In genomic region chr14:100295376-100296105, GRCh38 we compare ENCODE assay signal across 30 cellular contexts. TPM values are rescaled to one million over a fixed set of nuclear protein-coding genes. Genes with fewer than 3 reads are reported as not detected.
DNase-seq lines count a peak whose midpoint lies in the region; ATAC-seq and TF ChIP-seq lines count a peak whose summit lies in the region.
"Had no signal": no experiment of that assay in that cellular context is flagged by ENCODE, and none has a peak within 500 bp of the region (broad histone marks: within the 10 kb centered on the region; RNA-seq: fewer than 3 reads in every experiment).

No MANE protein-coding gene starts in this region.

- H3K27ac ChIP-seq in ascending aorta: peak overlapping the region; percentile 47 to 82
- H3K27ac ChIP-seq in stomach smooth muscle (ENCODE audit: low read length): peak overlapping the region; percentile 37
- H3K27ac ChIP-seq: 22Rv1 had no signal

- H3K9me3 Mint-ChIP-seq in naive B cell: no peaks in the 10 kb centered on the region
- H3K9me3 Mint-ChIP-seq: activated naive CD4-positive, alpha-beta T cell treated with anti-CD3 and anti-CD28 coated beads, Interleukin-2, amount 50 U/mL, for 72 hours; activated T-helper 1 cell treated with anti-CD3 and anti-CD28 coated beads, Interleukin-12 subunit alpha, Interleukin-12 subunit beta, Interleukin-2, Interleukin-4 antibody, amounts not matched to agents 30 ng/mL and 10 ng/mL and 1 ng/mL, durations not matched to agents 14 hours and 24 hours and 36 hours; CD4-positive, alpha-beta memory T cell; central memory CD8-positive, alpha-beta T cell; natural killer cell; T-cell had no signal

- no peaks in the 10 kb centered on the region for H3K9me3 ChIP-seq in ascending aorta
- no peaks in the 10 kb centered on the region for H3K9me3 ChIP-seq in stomach smooth muscle (ENCODE audit: control insufficient read depth in 2 of 2, low read length in 2 of 2)
- H3K9me3 ChIP-seq: tibial artery had no signal

- peaks cover 7 to 18% of the 10 kb centered on the region in 2 donors for H3K4me1 ChIP-seq in ascending aorta
- peaks cover 46% of the 10 kb centered on the region for H3K4me1 ChIP-seq in stomach smooth muscle (ENCODE audit: control insufficient read depth, insufficient read depth, low read length)

- TF ChIP-seq CTCF in ascending aorta (IDR thresholded peaks at IDR 0.05): no peak

- H3K4me1 Mint-ChIP-seq in naive B cell: peaks cover 33 to 50% (median 48%) of the 10 kb centered on the region in 3 donors
- H3K4me1 Mint-ChIP-seq: CD4-positive, alpha-beta memory T cell; central memory CD8-positive, alpha-beta T cell had no signal

- H3K36me3 Mint-ChIP-seq in naive B cell: no peaks in the 10 kb centered on the region
- H3K36me3 Mint-ChIP-seq: activated naive CD4-positive, alpha-beta T cell treated with anti-CD3 and anti-CD28 coated beads, Interleukin-2, amount 50 U/mL, for 72 hours; CD4-positive, alpha-beta memory T cell; natural killer cell; T-cell had no signal

- no peak overlapping the region for H3K4me3 ChIP-seq in ascending aorta
- H3K4me3 ChIP-seq in stomach smooth muscle (ENCODE audit: low read length in 2 of 2): no peak overlapping the region
- H3K4me3 ChIP-seq: tibial artery had no signal

- DNase-seq in activated effector memory CD4-positive, alpha-beta T cell treated with anti-CD3 and anti-CD28 coated beads, Interleukin-2, amount 50 U/mL, for 16 hours: peak; percentile 51
- no peak for DNase-seq in activated effector memory CD4-positive, alpha-beta T cell treated with Interleukin-2 at 50 U/mL for 16 hours
- DNase-seq in ascending aorta (ENCODE audit: low spot score in 2 of 2): no peak
- no peak for DNase-seq in naive B cell
- DNase-seq in activated CD4-positive, alpha-beta T cell treated with anti-CD3 and anti-CD28 coated beads, Interleukin-2, amount 50 U/mL, for 4 hours: no peak
- no peak for DNase-seq in EL
- DNase-seq: activated CD4-positive, alpha-beta T cell treated with anti-CD3 and anti-CD28 coated beads, Interleukin-2, amount 50 U/mL, for 48 hours; activated CD4-positive, CD25-positive, alpha-beta regulatory T cell; CD4-positive, alpha-beta memory T cell; DMS 273 treated with DMSO at 0.1 percent for 48 hours; natural killer cell; NCI-H1105 treated with DMSO at 0.1 percent for 48 hours; NCI-H2081; NCI-H345; NCI-H82; RPMI8226; stimulated activated naive CD4-positive, alpha-beta T cell treated with Interleukin-2 at 50 U/mL for 16 hours; T-cell had no signal

- ATAC-seq in naive B cell (ENCODE audit: low read depth in 2 of 2): no peak
- no peak for ATAC-seq in HG03175 (IDR thresholded peaks at IDR 0.05; ENCODE audit: unreplicated experiment)
- ATAC-seq: activated naive CD4-positive, alpha-beta T cell treated with anti-CD3 and anti-CD28 coated beads, Interleukin-2, amount 50 U/mL, for 72 hours; right cardiac atrium; T-cell had no signal

- peak overlapping the region in 4 of 6 donors; percentile 16 to 74 (median 57) for H3K27ac Mint-ChIP-seq in naive B cell
- H3K27ac Mint-ChIP-seq: activated naive CD4-positive, alpha-beta T cell treated with anti-CD3 and anti-CD28 coated beads, Interleukin-2, amount 50 U/mL, for 72 hours; activated T-helper 1 cell treated with anti-CD3 and anti-CD28 coated beads, Interleukin-12 subunit alpha, Interleukin-12 subunit beta, Interleukin-2, Interleukin-4 antibody, amounts not matched to agents 30 ng/mL and 10 ng/mL and 1 ng/mL, durations not matched to agents 14 hours and 24 hours and 36 hours; CD4-positive, alpha-beta memory T cell; natural killer cell; T-cell had no signal

- H3K27me3 ChIP-seq in ascending aorta (no peaks in the 10 kb centered on the region), stomach smooth muscle (ENCODE audit: control insufficient read depth in 1 of 2, insufficient read depth in 2 of 2, low read length in 2 of 2) (no peaks in the 10 kb centered on the region)
- H3K27me3 ChIP-seq: tibial artery had no signal

- intact Hi-C loops in ascending aorta (cut with DNase I): no loop called here

- H3K4me3 Mint-ChIP-seq in naive B cell: peak overlapping the region in 4 of 8 donors; percentile 33 to 73 (median 54)
- H3K4me3 Mint-ChIP-seq: activated T-helper 1 cell treated with anti-CD3 and anti-CD28 coated beads, Interleukin-12 subunit alpha, Interleukin-12 subunit beta, Interleukin-2, Interleukin-4 antibody, amounts not matched to agents 30 ng/mL and 10 ng/mL and 1 ng/mL, durations not matched to agents 14 hours and 24 hours and 36 hours; CD4-positive, alpha-beta memory T cell; central memory CD8-positive, alpha-beta T cell; natural killer cell; T-cell had no signal

- peaks cover 10 to 24% of the 10 kb centered on the region in 2 donors for H3K36me3 ChIP-seq in ascending aorta
- H3K36me3 ChIP-seq in stomach smooth muscle (ENCODE audit: control insufficient read depth in 2 of 2, insufficient read depth in 2 of 2, low read length in 2 of 2): peaks cover 0 to 9% of the 10 kb centered on the region in 2 donors

- H3K9ac ChIP-seq in stomach smooth muscle (ENCODE audit: low read length in 2 of 2): no peak overlapping the region

- H3K27me3 Mint-ChIP-seq in naive B cell: no peaks in the 10 kb centered on the region
- H3K27me3 Mint-ChIP-seq: CD4-positive, alpha-beta memory T cell; central memory CD8-positive, alpha-beta T cell; T-cell had no signal

RNA-seq across cellular contexts. Expression of gene SLC25A29, which starts 10.7 kb away (rescaled TPM):
- 193 TPM for total RNA-seq in ascending aorta
- 10 to 100 TPM in 1 of 6 donors, 1 to 10 TPM in 5; 1.8 to 13.3 (median 3.3) TPM for polyA plus RNA-seq in naive B cell (ENCODE audit: low read depth in 6 of 6)

RNA-seq across cellular contexts. Expression of gene SLC25A47, which starts 27.6 kb away (rescaled TPM):
- not detected for total RNA-seq in ascending aorta
- polyA plus RNA-seq in naive B cell (ENCODE audit: low read depth in 6 of 6): not detected
- total RNA-seq: activated T-helper 1 cell treated with anti-CD3 and anti-CD28 coated beads, Interleukin-12 subunit alpha, Interleukin-12 subunit beta, Interleukin-2, Interleukin-4 antibody, amounts not matched to agents 30 ng/mL and 10 ng/mL and 1 ng/mL, durations not matched to agents 14 hours and 24 hours and 36 hours; CD4-positive, alpha-beta memory T cell; dermis microvascular lymphatic vessel endothelial cell; H4; MCF 10A; osteocyte; right cardiac atrium had no signal
- polyA plus RNA-seq: CD4-positive, alpha-beta memory T cell; right cardiac atrium had no signal

RNA-seq across cellular contexts. Expression of gene YY1, which starts 56.6 kb away (rescaled TPM):
- 42.4 TPM for total RNA-seq in ascending aorta
- polyA plus RNA-seq in naive B cell (ENCODE audit: low read depth in 6 of 6): 10 to 100 TPM; 12.7 to 25.0 (median 18.7) TPM
